23 cellular contexts compared by ENCODE assay signal in genomic region chr20:11012975-11013374, GRCh38.
DNase-seq lines count a peak whose midpoint lies in the region; ATAC-seq, FAIRE-seq and TF ChIP-seq lines count a peak whose summit lies in the region.
"Had no signal": no experiment of that assay in that cellular context is flagged by ENCODE, and none has a peak within 500 bp of the region (broad histone marks: within the 10 kb centered on the region; RNA-seq: fewer than 3 reads in every experiment).

No MANE protein-coding gene starts in this region.

- intact Hi-C loops in Right ventricle myocardium inferior (cut with DNase I): loop anchor here (5.0 to 10.0 kb wide), 2 partner anchors 46 to 458 kb away; no protein-coding TSS in a partner anchor

- TF ChIP-seq CTCF in right atrium auricular region (IDR thresholded peaks at IDR 0.05): no peak
- no peak for TF ChIP-seq CTCF in fibroblast of the aortic adventitia (IDR thresholded peaks at IDR 0.05; ENCODE audit: insufficient read depth, low read length)
- no peak for TF ChIP-seq CTCF in osteoblast (IDR thresholded peaks at IDR 0.05; ENCODE audit: extremely low read depth, low read depth, low read length)

- H3K4me1 ChIP-seq in right atrium auricular region (no peaks in the 10 kb centered on the region), osteoblast (ENCODE audit: insufficient read depth, low read length) (no peaks in the 10 kb centered on the region), urinary bladder (ENCODE audit: insufficient read depth) (no peaks in the 10 kb centered on the region)
- H3K4me1 ChIP-seq: adrenal gland, SJSA1 had no signal

- ATAC-seq in Right ventricle myocardium inferior (peak; percentile 86), HG03520 (IDR thresholded peaks at IDR 0.05; ENCODE audit: unreplicated experiment) (no peak)

- peak overlapping the region in 1 of 2 donors; percentile 18 for H3K27ac ChIP-seq in right atrium auricular region
- H3K27ac ChIP-seq in osteoblast (ENCODE audit: low read depth, low read length): no peak overlapping the region
- peak overlapping the region; percentile 10 for H3K27ac ChIP-seq in urinary bladder (ENCODE audit: low read depth)
- H3K27ac ChIP-seq: SJSA1 had no signal

- FAIRE-seq in urothelium cell line (lab: Jason Lieb, UNC): no peak
- FAIRE-seq: A204.1 had no signal

- H3K4me3 ChIP-seq in right atrium auricular region (no peak overlapping the region), fibroblast of the aortic adventitia (ENCODE audit: low read depth, low read length) (no peak overlapping the region), osteoblast (ENCODE audit: insufficient read depth, low read length) (no peak overlapping the region), urinary bladder (ENCODE audit: low read depth, low read length) (no peak overlapping the region)
- H3K4me3 ChIP-seq: adrenal gland, esophagus muscularis mucosa, SJSA1 had no signal

- no peaks in the 10 kb centered on the region for H3K79me2 ChIP-seq in osteoblast (ENCODE audit: insufficient read depth, low read length)

- H4K20me1 ChIP-seq in osteoblast (ENCODE audit: insufficient read depth, low read length): no peaks in the 10 kb centered on the region

- H3K27me3 ChIP-seq in right atrium auricular region (no peaks in the 10 kb centered on the region), osteoblast (ENCODE audit: insufficient read depth, low read length) (no peaks in the 10 kb centered on the region)
- H3K27me3 ChIP-seq: adrenal gland, esophagus muscularis mucosa, SJSA1 had no signal

- WGBS in urinary bladder: 53% methylated on average over 2 of the region's 2 CpGs

- H2AFZ ChIP-seq in osteoblast (ENCODE audit: low read length): peak overlapping the region; percentile 3

- peak overlapping the region; percentile 9 for H3K4me2 ChIP-seq in osteoblast (ENCODE audit: insufficient read depth, low read length)

- no peaks in the 10 kb centered on the region for H3K9me3 ChIP-seq in right atrium auricular region
- no peaks in the 10 kb centered on the region for H3K9me3 ChIP-seq in osteoblast (ENCODE audit: low read depth, low read length)
- H3K9me3 ChIP-seq: adrenal gland, esophagus muscularis mucosa, SJSA1 had no signal

- DNase-seq in Right ventricle myocardium inferior (ENCODE audit: missing footprints): no peak
- DNase-seq in right atrium auricular region (ENCODE audit: low spot score): no peak
- DNase-seq in fibroblast of the aortic adventitia (ENCODE audit: low read depth): peak; percentile 73
- no peak for DNase-seq in osteoblast (ENCODE audit: insufficient read length, low spot score, missing footprints)
- DNase-seq in DMS53 (lab: John Stamatoyannopoulos, UW): no peak
- no peak for DNase-seq in urothelium cell line (ENCODE audit: low spot score)
- DNase-seq: activated CD4-positive, alpha-beta T cell treated with anti-CD3 and anti-CD28 coated beads for 4 hours; activated T-cell treated with anti-CD3 and anti-CD28 coated beads for 4 hours; adrenal gland; CD8-positive, alpha-beta memory T cell; EL; HCEC 1CT; midbrain; NCI-H1092 treated with DMSO at 0.1 percent for 48 hours; NCI-H226; NK-92 treated with Interleukin-12 subunit alpha and Interleukin-12 subunit beta, amount 100 ng/mL, for 24 hours; substantia nigra; T1000 had no signal

- H3K36me3 ChIP-seq in right atrium auricular region (no peaks in the 10 kb centered on the region), osteoblast (ENCODE audit: insufficient read depth, low read length) (no peaks in the 10 kb centered on the region), urinary bladder (ENCODE audit: insufficient read depth) (no peaks in the 10 kb centered on the region)
- H3K36me3 ChIP-seq: adrenal gland, esophagus muscularis mucosa, SJSA1 had no signal
